In the genomic region with DNA sequence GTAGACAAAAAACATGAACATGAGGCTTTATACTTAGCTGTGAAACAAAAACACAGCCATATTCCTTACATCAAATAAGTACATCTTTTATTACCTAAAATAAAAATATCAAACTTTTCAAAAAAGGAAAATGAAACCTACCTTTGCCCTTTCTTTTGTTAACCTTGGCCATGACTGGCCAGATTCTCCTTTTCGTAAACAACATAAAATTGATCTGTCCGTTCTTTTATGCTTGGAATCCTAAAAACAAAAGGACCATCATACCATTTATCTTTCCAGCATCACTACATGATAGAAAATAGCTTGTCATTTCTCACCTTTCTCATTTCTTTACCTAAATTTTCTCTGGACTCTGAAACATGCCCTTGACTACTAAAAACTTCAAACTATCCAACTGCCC, we compare ENCODE assay signal across 33 cellular contexts. TPM values are rescaled to one million over a fixed set of nuclear protein-coding genes. Genes with fewer than 3 reads are reported as not detected.
DNase-seq lines count a peak whose midpoint lies in the region; ATAC-seq, FAIRE-seq and TF ChIP-seq lines count a peak whose summit lies in the region.
"Had no signal": no experiment of that assay in that cellular context is flagged by ENCODE, and none has a peak within 500 bp of the region (broad histone marks: within the 10 kb centered on the region; RNA-seq: fewer than 3 reads in every experiment).

No MANE protein-coding gene starts in this region.

- H3K27me3 Mint-ChIP-seq in activated T-cell treated with anti-CD3 and anti-CD28 coated beads, Interleukin-2, amount 50 U/mL, for 72 hours (ENCODE audit: low read depth): no peaks in the 10 kb centered on the region
- H3K27me3 Mint-ChIP-seq: B cell, T-helper 17 cell had no signal

- ATAC-seq in activated T-cell treated with anti-CD3 and anti-CD28 coated beads, Interleukin-2, amount 50 U/mL, for 72 hours (replicated peaks in 1 of 2): no peak
- ATAC-seq in pancreas: no peak
- ATAC-seq: activated T-cell treated with anti-CD3 and anti-CD28 coated beads, Interleukin-2, amount 50 U/mL, for 4 hours; CD8-positive, alpha-beta T cell; right cardiac atrium; T-helper 17 cell had no signal

- H3K27ac ChIP-seq in PC-9 (peak overlapping the region; percentile 31), colonic mucosa (peak overlapping the region; percentile 58), pancreas (peak overlapping the region in 1 of 4 donors; percentile 27)
- H3K27ac ChIP-seq: breast epithelium, spleen, stomach, vagina had no signal

- no peaks in the 10 kb centered on the region for H3K9me3 ChIP-seq in PC-9 (ENCODE audit: insufficient read depth, low read depth)
- no peaks in the 10 kb centered on the region for H3K9me3 ChIP-seq in colonic mucosa
- H3K9me3 ChIP-seq in pancreas: no peaks in the 10 kb centered on the region
- H3K9me3 ChIP-seq: breast epithelium, MG63, SK-N-SH, spleen, stomach, vagina had no signal

- H3K9me3 Mint-ChIP-seq in activated T-cell treated with anti-CD3 and anti-CD28 coated beads, Interleukin-2, amount 50 U/mL, for 72 hours: no peaks in the 10 kb centered on the region
- H3K9me3 Mint-ChIP-seq: activated T-cell treated with anti-CD3 and anti-CD28 coated beads, Interleukin-2, amount 50 U/mL, for 4 hours; CD8-positive, alpha-beta T cell had no signal

- DNase-seq in activated T-cell treated with anti-CD3 and anti-CD28 coated beads, Interleukin-2, amount 50 U/mL, for 72 hours: no peak
- no peak for DNase-seq in activated T-cell treated with anti-CD3 and anti-CD28 coated beads, Interleukin-2, amount 50 U/mL, for 48 hours
- DNase-seq in PC-9: no peak
- no peak for DNase-seq in colonic mucosa
- DNase-seq in pancreas: no peak
- no peak for DNase-seq in COR-L47 (lab: John Stamatoyannopoulos, UW)
- DNase-seq in GM13976 (ENCODE audit: low spot score): no peak
- no peak for DNase-seq in OCI-M1 (lab: John Stamatoyannopoulos, UW)
- DNase-seq: ACHN; activated CD4-positive, CD25-positive, alpha-beta regulatory T cell treated with anti-CD3 and anti-CD28 coated beads, Interleukin-2, amount 50 U/mL, for 72 hours; activated naive CD4-positive, alpha-beta T cell treated with Interleukin-2 at 50 U/mL for 16 hours; activated T-cell treated with anti-CD3 and anti-CD28 coated beads, Interleukin-2, amount 50 U/mL, for 4 hours; amygdala; CD8-positive, alpha-beta T cell; effector CD4-positive, alpha-beta T cell; hippocampal formation; KBM-7; mammary epithelial cell; MG63; NCI-H1105 treated with DMSO at 0.1 percent for 48 hours; NCI-H187 treated with DMSO at 0.1 percent for 48 hours; NCI-H2171 treated with DMSO at 0.1 percent for 48 hours; NCI-H510A; right cardiac atrium; SK-N-SH; stimulated activated CD4-positive, alpha-beta T cell treated with anti-CD3 and anti-CD28 coated beads, Interleukin-2, amount 100 ng/mL, for 48 hours; stomach; T-helper 17 cell had no signal

- peaks cover 4 to 41% of the 10 kb centered on the region in 2 donors for H3K36me3 Mint-ChIP-seq in activated T-cell treated with anti-CD3 and anti-CD28 coated beads, Interleukin-2, amount 50 U/mL, for 72 hours (ENCODE audit: insufficient read depth in 2 of 2)

- POLR2A ChIA-PET in PC-9 (lab: Charles Lee; ENCODE audit: unreplicated experiment): interaction anchor here (0.5 kb wide), 1 partner anchor 416 kb away, joined by 3 read pairs; no protein-coding TSS in a partner anchor

- in situ Hi-C loops in GM13976 (cut with MboI; ENCODE audit: low sequenced_read_pairs, unreplicated experiment): no loop called here

- no peak overlapping the region for H3K4me3 Mint-ChIP-seq in activated T-cell treated with anti-CD3 and anti-CD28 coated beads, Interleukin-2, amount 50 U/mL, for 72 hours
- H3K4me3 Mint-ChIP-seq: activated T-cell treated with anti-CD3 and anti-CD28 coated beads, Interleukin-2, amount 50 U/mL, for 4 hours; B cell; CD8-positive, alpha-beta T cell; T-helper 17 cell had no signal

- WGBS in pancreas, 2 donors: 38 to 41% methylated on average over 2 of the region's 2 CpGs

- no TSS peak for BruUV-seq in PC-9 (replicated peaks; lab: Mats Ljungman, UMichigan)

- peak overlapping the region; percentile 96 for H3K27ac Mint-ChIP-seq in activated T-cell treated with anti-CD3 and anti-CD28 coated beads, Interleukin-2, amount 50 U/mL, for 72 hours
- H3K27ac Mint-ChIP-seq: B cell; CD8-positive, alpha-beta T cell had no signal

- H3K4me3 ChIP-seq in PC-9: no peak overlapping the region
- H3K4me3 ChIP-seq in colonic mucosa: no peak overlapping the region
- H3K4me3 ChIP-seq in pancreas: no peak overlapping the region
- H3K4me3 ChIP-seq: breast epithelium, MG63, spleen, stomach, vagina had no signal

- H3F3A ChIP-seq in PC-9 (ENCODE audit: insufficient read depth, low read depth): peaks cover 70% of the 10 kb centered on the region

- H3K4me1 ChIP-seq in PC-9 (replicated peaks; ENCODE audit: insufficient read depth) (peaks cover 23% of the 10 kb centered on the region), colonic mucosa (peaks cover 13% of the 10 kb centered on the region), pancreas (peaks cover 9 to 17% (median 15%) of the 10 kb centered on the region in 3 donors)
- H3K4me1 ChIP-seq: breast epithelium had no signal

- intact Hi-C loops in PC-9 (cut with micrococcal nuclease; ENCODE audit: unreplicated experiment) (no loop called here), colonic mucosa (cut with DNase I) (no loop called here), pancreas (cut with DNase I) (no loop called here)

- no peak overlapping the region for H3K9ac ChIP-seq in colonic mucosa (ENCODE audit: low read depth in 2 of 2, low read length in 2 of 2)
- H3K9ac ChIP-seq: SK-N-SH had no signal

- H3K27me3 ChIP-seq in PC-9 (ENCODE audit: insufficient read depth, low read depth): no peaks in the 10 kb centered on the region
- no peaks in the 10 kb centered on the region for H3K27me3 ChIP-seq in colonic mucosa
- no peaks in the 10 kb centered on the region for H3K27me3 ChIP-seq in pancreas
- H3K27me3 ChIP-seq: breast epithelium, MG63, spleen, stomach, vagina had no signal

- H4K20me1 ChIP-seq in PC-9 (ENCODE audit: insufficient read depth): peaks cover 77% of the 10 kb centered on the region

- TF ChIP-seq CTCF in PC-9 (conservative IDR thresholded peaks at IDR 0.05): no peak
- no peak for TF ChIP-seq CTCF in colonic mucosa (IDR thresholded peaks at IDR 0.05)
- no peak for TF ChIP-seq CTCF in pancreas (IDR thresholded peaks at IDR 0.05)
- no peak for TF ChIP-seq CTCF in GM13976 (IDR thresholded peaks at IDR 0.05; ENCODE audit: borderline replicate concordance, control extremely low read depth, extremely low read depth, insufficient read depth, missing control alignments)

- FAIRE-seq in pancreas (lab: Jason Lieb, UNC): peak; percentile 29
- FAIRE-seq: HTR-8/SVneo had no signal

- no peak overlapping the region for H3K4me2 ChIP-seq in PC-9
- H3K4me2 ChIP-seq: SK-N-SH had no signal

- no peak overlapping the region for H2AFZ ChIP-seq in PC-9

- H3K36me3 ChIP-seq in PC-9 (ENCODE audit: low read depth): peaks cover 53% of the 10 kb centered on the region
- peaks cover 12% of the 10 kb centered on the region for H3K36me3 ChIP-seq in colonic mucosa
- H3K36me3 ChIP-seq in pancreas: peaks cover 0 to 41% (median 14%) of the 10 kb centered on the region in 3 donors
- H3K36me3 ChIP-seq: breast epithelium had no signal

- peaks cover 59% of the 10 kb centered on the region for H3K4me1 Mint-ChIP-seq in activated T-cell treated with anti-CD3 and anti-CD28 coated beads, Interleukin-2, amount 50 U/mL, for 72 hours (ENCODE audit: low read depth)

- no peaks in the 10 kb centered on the region for H3K9me2 ChIP-seq in PC-9 (ENCODE audit: insufficient read depth)
- H3K9me2 ChIP-seq: SK-N-SH had no signal

- peaks cover 96% of the 10 kb centered on the region for H3K79me2 ChIP-seq in PC-9 (ENCODE audit: low read depth)

- CTCF ChIA-PET in PC-9 (lab: Charles Lee): no interaction called here

RNA-seq across cellular contexts. Expression of a gene that starts 16.5 kb away (rescaled TPM):
- 100 to 1,000 TPM; 166 to 192 TPM for total RNA-seq in activated T-cell treated with anti-CD3 and anti-CD28 coated beads, Interleukin-2, amount 50 U/mL, for 72 hours
- total RNA-seq in PC-9 (2021): 227 and 322 TPM in 2 replicates
- total RNA-seq in colonic mucosa: 100 to 1,000 TPM; 242 to 303 TPM
- total RNA-seq in pancreas: 10 to 100 TPM; 48.8 to 98.1 (median 69.3) TPM
- polyA plus RNA-seq in pancreas: 10 to 100 TPM; 33.4 to 86.4 TPM

RNA-seq across cellular contexts. Expression of a gene that starts 25.8 kb away (rescaled TPM):
- 100 to 1,000 TPM; 661 to 679 TPM for total RNA-seq in activated T-cell treated with anti-CD3 and anti-CD28 coated beads, Interleukin-2, amount 50 U/mL, for 72 hours
- 506 and 587 TPM in 2 replicates for total RNA-seq in PC-9 (2021)
- 1,000 to 10,000 TPM; 1,505 to 1,554 TPM for total RNA-seq in colonic mucosa
- total RNA-seq in pancreas: 100 to 1,000 TPM; 152 to 237 (median 211) TPM
- 100 to 1,000 TPM; 126 to 299 TPM for polyA plus RNA-seq in pancreas

RNA-seq across cellular contexts. Expression of a gene that starts 41.5 kb away (rescaled TPM):
- 100 to 1,000 TPM; 128 to 154 TPM for total RNA-seq in activated T-cell treated with anti-CD3 and anti-CD28 coated beads, Interleukin-2, amount 50 U/mL, for 72 hours
- total RNA-seq in PC-9 (2021) (99.5 and 115 TPM in 2 replicates), colonic mucosa (10 to 100 TPM; 85.8 to 99.2 TPM), pancreas (10 to 100 TPM; 29.7 to 59.9 (median 39.1) TPM)
- polyA plus RNA-seq in pancreas: 10 to 100 TPM; 26.7 to 58.0 TPM

RNA-seq across cellular contexts. Expression of a gene that starts 53.5 kb away (rescaled TPM):
- 100 to 1,000 TPM; 903 to 922 TPM for total RNA-seq in activated T-cell treated with anti-CD3 and anti-CD28 coated beads, Interleukin-2, amount 50 U/mL, for 72 hours
- total RNA-seq in PC-9 (2021) (812 and 1,035 TPM in 2 replicates), colonic mucosa (100 to 1,000 TPM; 622 to 763 TPM), pancreas (100 to 1,000 TPM; 305 to 633 (median 468) TPM)
- 100 to 1,000 TPM; 846 to 892 TPM for polyA plus RNA-seq in pancreas
